23 cellular contexts compared by ENCODE assay signal in genomic region chr15:56351362-56351761, GRCh38.
"Had no signal": no experiment of that assay in that cellular context is flagged by ENCODE, and none has a peak within 500 bp of the region (broad histone marks: within the 10 kb centered on the region; RNA-seq: fewer than 3 reads in every experiment).

No MANE protein-coding gene starts in this region.

- H3K9me3 Mint-ChIP-seq: activated B cell treated with CpG ODN at 0.5 μM for 24 hours; activated CD8-positive, alpha-beta T cell treated with anti-CD3 and anti-CD28 coated beads for 36 hours; activated naive CD4-positive, alpha-beta T cell treated with anti-CD3 and anti-CD28 coated beads, Interleukin-2, amount 50 U/mL, for 24 hours; activated naive CD8-positive, alpha-beta T cell treated with anti-CD3 and anti-CD28 coated beads, Interleukin-2, amount 50 U/mL, for 24 hours; activated T-helper 2 cell treated with anti-CD3 and anti-CD28 coated beads, Interferon-gamma antibody, Interleukin-2, Interleukin-4, amounts not matched to agents 10 μg/mL and 5 μg/mL and 100 μg/mL, durations not matched to agents 14 hours and 24 hours and 36 hours; dendritic cell treated with granulocyte-macrophage colony-stimulating factor and Interleukin-4, amounts not matched to agents 40 ng/mL and 50 ng/mL, for 4 days; naive B cell; nephron progenitor cell had no signal

- H3K4me1 Mint-ChIP-seq: activated CD8-positive, alpha-beta memory T cell treated with anti-CD3 and anti-CD28 coated beads, Interleukin-2, amount 10 ng/mL, durations not matched to agents 7 days and 5 days; activated naive CD4-positive, alpha-beta T cell treated with anti-CD3 and anti-CD28 coated beads, Interleukin-2, amount 50 U/mL, for 24 hours; activated naive CD8-positive, alpha-beta T cell treated with anti-CD3 and anti-CD28 coated beads, Interleukin-2, amount 50 U/mL, for 24 hours; mesothelial cell of epicardium; naive B cell; nephron progenitor cell had no signal

- H3K27ac Mint-ChIP-seq: activated B cell treated with CpG ODN at 0.5 μM for 24 hours; activated CD8-positive, alpha-beta memory T cell treated with anti-CD3 and anti-CD28 coated beads, Interleukin-2, amount 10 ng/mL, durations not matched to agents 7 days and 5 days; activated CD8-positive, alpha-beta T cell treated with anti-CD3 and anti-CD28 coated beads for 36 hours; activated naive CD4-positive, alpha-beta T cell treated with anti-CD3 and anti-CD28 coated beads, Interleukin-2, amount 50 U/mL, for 24 hours; activated naive CD8-positive, alpha-beta T cell treated with anti-CD3 and anti-CD28 coated beads, Interleukin-2, amount 50 U/mL, for 24 hours; activated T-helper 2 cell treated with anti-CD3 and anti-CD28 coated beads, Interferon-gamma antibody, Interleukin-2, Interleukin-4, amounts not matched to agents 10 μg/mL and 5 μg/mL and 100 μg/mL, durations not matched to agents 14 hours and 24 hours and 36 hours; dendritic cell treated with granulocyte-macrophage colony-stimulating factor and Interleukin-4, amounts not matched to agents 40 ng/mL and 50 ng/mL, for 4 days; mesothelial cell of epicardium; naive B cell; nephron progenitor cell had no signal

- H3K36me3 Mint-ChIP-seq: activated CD8-positive, alpha-beta memory T cell treated with anti-CD3 and anti-CD28 coated beads, Interleukin-2, amount 10 ng/mL, durations not matched to agents 7 days and 5 days; activated naive CD4-positive, alpha-beta T cell treated with anti-CD3 and anti-CD28 coated beads, Interleukin-2, amount 50 U/mL, for 24 hours; mesothelial cell of epicardium; naive B cell had no signal

- H3K4me1 ChIP-seq: esophagus muscularis mucosa, foreskin keratinocyte, right atrium auricular region, testis, transverse colon had no signal

- H3K4me3 ChIP-seq: breast epithelium, esophagus muscularis mucosa, right atrium auricular region, testis, transverse colon had no signal

- H3K27ac ChIP-seq: breast epithelium, esophagus muscularis mucosa, foreskin keratinocyte, right atrium auricular region, testis, transverse colon had no signal

- H3K27me3 ChIP-seq: breast epithelium, esophagus muscularis mucosa, foreskin keratinocyte, right atrium auricular region, testis, transverse colon had no signal

- H3K36me3 ChIP-seq: breast epithelium, esophagus muscularis mucosa, right atrium auricular region, transverse colon had no signal

- H3K4me3 Mint-ChIP-seq: activated B cell treated with CpG ODN at 0.5 μM for 24 hours; activated CD8-positive, alpha-beta memory T cell treated with anti-CD3 and anti-CD28 coated beads, Interleukin-2, amount 10 ng/mL, durations not matched to agents 7 days and 5 days; activated CD8-positive, alpha-beta T cell treated with anti-CD3 and anti-CD28 coated beads for 36 hours; activated naive CD4-positive, alpha-beta T cell treated with anti-CD3 and anti-CD28 coated beads, Interleukin-2, amount 50 U/mL, for 24 hours; activated naive CD8-positive, alpha-beta T cell treated with anti-CD3 and anti-CD28 coated beads, Interleukin-2, amount 50 U/mL, for 24 hours; dendritic cell treated with granulocyte-macrophage colony-stimulating factor and Interleukin-4, amounts not matched to agents 40 ng/mL and 50 ng/mL, for 4 days; mesothelial cell of epicardium; naive B cell; nephron progenitor cell had no signal

- ATAC-seq: activated CD8-positive, alpha-beta memory T cell treated with anti-CD3 and anti-CD28 coated beads, Interleukin-2, amount 10 ng/mL, durations not matched to agents 7 days and 5 days; activated CD8-positive, alpha-beta T cell treated with anti-CD3 and anti-CD28 coated beads for 36 hours; activated naive CD8-positive, alpha-beta T cell treated with anti-CD3 and anti-CD28 coated beads, Interleukin-2, amount 50 U/mL, for 24 hours; foreskin keratinocyte; stimulated activated naive CD8-positive, alpha-beta T cell treated with anti-CD3 and anti-CD28 coated beads, Interleukin-15, Interleukin-2, amounts not matched to agents 100 U/mL and 50 U/mL, for 24 hours had no signal

- H3K27me3 Mint-ChIP-seq: activated B cell treated with CpG ODN at 0.5 μM for 24 hours; activated CD8-positive, alpha-beta T cell treated with anti-CD3 and anti-CD28 coated beads for 36 hours; activated naive CD4-positive, alpha-beta T cell treated with anti-CD3 and anti-CD28 coated beads, Interleukin-2, amount 50 U/mL, for 24 hours; activated naive CD8-positive, alpha-beta T cell treated with anti-CD3 and anti-CD28 coated beads, Interleukin-2, amount 50 U/mL, for 24 hours; dendritic cell treated with granulocyte-macrophage colony-stimulating factor and Interleukin-4, amounts not matched to agents 40 ng/mL and 50 ng/mL, for 4 days had no signal

- H3K9me3 ChIP-seq: breast epithelium, esophagus muscularis mucosa, right atrium auricular region, testis, transverse colon had no signal

- DNase-seq: activated B cell treated with CpG ODN at 0.5 μM for 24 hours; activated CD4-positive, alpha-beta T cell treated with anti-CD3 and anti-CD28 coated beads, Interleukin-2, amount 50 U/mL, for 1 hour; activated CD8-positive, alpha-beta memory T cell treated with anti-CD3 and anti-CD28 coated beads, Interleukin-2, amount 10 ng/mL, durations not matched to agents 7 days and 5 days; activated CD8-positive, alpha-beta T cell treated with anti-CD3 and anti-CD28 coated beads for 36 hours; activated naive CD8-positive, alpha-beta T cell treated with anti-CD3 and anti-CD28 coated beads, Interleukin-2, amount 50 U/mL, for 24 hours; activated T-cell treated with anti-CD3 and anti-CD28 coated beads, Interleukin-2, amount 50 U/mL, for 48 hours; central memory CD4-positive, alpha-beta T cell; foreskin keratinocyte; naive B cell; nephron progenitor cell; occipital lobe; stimulated activated CD4-positive, alpha-beta T cell treated with anti-CD3 and anti-CD28 coated beads, Interleukin-4, amount 100 ng/mL, for 1 hour; stimulated activated naive CD8-positive, alpha-beta T cell treated with anti-CD3 and anti-CD28 coated beads, Interleukin-15, Interleukin-2, amounts not matched to agents 100 U/mL and 50 U/mL, for 24 hours; T-helper 2 cell; testis; transverse colon had no signal
